ENCODE assay signal across 8 cellular contexts in genomic region chr12:100566887-100567637, GRCh38. TPM values are rescaled to one million over a fixed set of nuclear protein-coding genes. Genes with fewer than 3 reads are reported as not detected.
DNase-seq lines count a peak whose midpoint lies in the region; ATAC-seq and TF ChIP-seq lines count a peak whose summit lies in the region.

No MANE protein-coding gene starts in this region.

- no peaks in the 10 kb centered on the region for H3K36me3 Mint-ChIP-seq in endothelial cell (ENCODE audit: low read depth, unreplicated experiment)

- peaks cover 53% of the 10 kb centered on the region for H3K27me3 Mint-ChIP-seq in stimulated activated naive CD8-positive, alpha-beta T cell treated with anti-CD3 and anti-CD28 coated beads, Interleukin-15, amount 100 ng/mL, for 72 hours
- peaks cover 2% of the 10 kb centered on the region for H3K27me3 Mint-ChIP-seq in endothelial cell (ENCODE audit: unreplicated experiment)

- TF ChIP-seq CTCF in endothelial cell (IDR thresholded peaks at IDR 0.05; ENCODE audit: unreplicated experiment) = no peak

- peak; percentile 40 for ATAC-seq in stimulated activated naive CD8-positive, alpha-beta T cell treated with anti-CD3 and anti-CD28 coated beads, Interleukin-15, amount 100 ng/mL, for 72 hours
- ATAC-seq in stimulated activated naive CD8-positive, alpha-beta T cell treated with anti-CD3 and anti-CD28 coated beads, Interleukin-15, Interleukin-2, amounts not matched to agents 100 U/mL and 50 U/mL, for 24 hours = no peak
- peak; percentile 95 for ATAC-seq in HG03159 (IDR thresholded peaks at IDR 0.05; ENCODE audit: unreplicated experiment)

- peaks cover 11% of the 10 kb centered on the region for H3K4me1 Mint-ChIP-seq in stimulated activated naive CD8-positive, alpha-beta T cell treated with anti-CD3 and anti-CD28 coated beads, Interleukin-15, amount 100 ng/mL, for 72 hours
- peaks cover 60% of the 10 kb centered on the region for H3K4me1 Mint-ChIP-seq in endothelial cell (ENCODE audit: unreplicated experiment)

- no peaks in the 10 kb centered on the region for H3K9me3 Mint-ChIP-seq in stimulated activated naive CD8-positive, alpha-beta T cell treated with anti-CD3 and anti-CD28 coated beads, Interleukin-15, amount 100 ng/mL, for 72 hours
- H3K9me3 Mint-ChIP-seq in endothelial cell (ENCODE audit: unreplicated experiment) = no peaks in the 10 kb centered on the region

- no peak overlapping the region for H3K4me3 Mint-ChIP-seq in stimulated activated naive CD8-positive, alpha-beta T cell treated with anti-CD3 and anti-CD28 coated beads, Interleukin-15, amount 100 ng/mL, for 72 hours
- no peak overlapping the region for H3K4me3 Mint-ChIP-seq in endothelial cell (ENCODE audit: unreplicated experiment)

- peak overlapping the region in 1 of 2 donors; percentile 32 for H3K27ac Mint-ChIP-seq in stimulated activated naive CD8-positive, alpha-beta T cell treated with anti-CD3 and anti-CD28 coated beads, Interleukin-15, amount 100 ng/mL, for 72 hours
- peak overlapping the region; percentile 48 for H3K27ac Mint-ChIP-seq in endothelial cell (ENCODE audit: unreplicated experiment)

- no peak for DNase-seq in stimulated activated naive CD8-positive, alpha-beta T cell treated with anti-CD3 and anti-CD28 coated beads, Interleukin-15, amount 100 ng/mL, for 72 hours
- no peak for DNase-seq in stimulated activated naive CD8-positive, alpha-beta T cell treated with anti-CD3 and anti-CD28 coated beads, Interleukin-15, Interleukin-2, amounts not matched to agents 100 U/mL and 50 U/mL, for 24 hours
- DNase-seq in endothelial cell (ENCODE audit: low spot score) = no peak
- no peak for DNase-seq in dermis blood vessel endothelial cell
- DNase-seq in NCI-H1105 treated with DMSO at 0.1 percent for 48 hours (lab: John Stamatoyannopoulos, UW) = no peak
- no peak for DNase-seq in dedifferentiated amniotic fluid mesenchymal stem cell (ENCODE audit: extremely low spot score)
- DNase-seq in stimulated activated CD4-positive, alpha-beta T cell treated with anti-CD3 and anti-CD28 coated beads, Interleukin-1b, Interleukin-23, amount 100 ng/mL, for 48 hours = no peak

RNA-seq across cellular contexts. Expression of gene GAS2L3, which starts 6.4 kb away (rescaled TPM):
- total RNA-seq in endothelial cell (ENCODE audit: unreplicated experiment) (55.6 TPM), dermis blood vessel endothelial cell (19.9 and 27.7 TPM in 2 replicates)
